In the genomic region with DNA sequence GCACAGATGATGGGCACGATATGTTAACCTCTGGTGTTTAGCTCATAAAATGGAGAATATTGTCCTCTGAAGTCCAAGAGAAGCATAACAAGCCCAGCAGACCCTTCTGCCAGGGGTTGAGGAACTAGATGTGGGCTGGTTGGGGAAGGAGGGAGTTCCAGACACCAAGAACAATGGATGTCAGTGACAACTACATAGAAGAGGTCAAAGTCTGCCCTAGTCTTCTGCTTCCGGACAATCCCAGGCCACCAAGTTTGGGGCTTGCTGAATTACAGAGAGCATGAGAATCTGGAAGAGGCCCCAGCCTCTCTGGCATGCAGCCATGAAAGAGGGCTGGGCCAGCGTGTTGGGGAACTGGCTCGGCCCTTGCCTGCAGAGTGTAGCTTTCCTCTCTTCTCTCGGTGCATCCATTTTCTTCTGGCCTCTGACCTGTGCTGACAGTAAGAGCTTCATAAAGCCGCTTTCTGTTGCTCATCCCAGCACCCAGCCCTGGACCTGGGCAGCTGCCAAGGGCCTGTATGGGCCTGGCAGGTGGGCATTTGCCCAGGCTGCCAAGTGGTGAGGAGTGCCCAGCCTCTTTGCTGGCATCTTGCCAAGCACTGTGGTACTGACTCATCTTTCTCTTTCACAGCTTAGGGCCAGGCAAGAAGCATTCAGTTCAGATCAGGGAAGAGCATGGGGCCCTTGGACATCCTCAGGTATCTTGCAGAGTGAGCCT, we compare ENCODE assay signal across 8 cellular contexts. TPM values are rescaled to one million over a fixed set of nuclear protein-coding genes. Genes with fewer than 3 reads are reported as not detected.
DNase-seq lines count a peak whose midpoint lies in the region; ATAC-seq, FAIRE-seq and TF ChIP-seq lines count a peak whose summit lies in the region.
"Had no signal": no experiment of that assay in that cellular context is flagged by ENCODE, and none has a peak within 500 bp of the region (broad histone marks: within the 10 kb centered on the region; RNA-seq: fewer than 3 reads in every experiment).

No MANE protein-coding gene starts in this region.

- RAD21 ChIA-PET in GM12878 (lab: Charles Lee; ENCODE audit: unreplicated experiment) = interaction anchor here (1.3 kb wide), 1 partner anchor 11 kb away, joined by 3 read pairs; no protein-coding TSS in a partner anchor

- H3K36me3 ChIP-seq in GM12878 (ENCODE audit: control insufficient read depth in 2 of 2, insufficient read depth in 2 of 2, low read length in 1 of 2) (no peaks in the 10 kb centered on the region), right lobe of liver (no peaks in the 10 kb centered on the region)

- no peak for TF ChIP-seq EP300 in GM12878 (IDR thresholded peaks at IDR 0.05; ENCODE audit: borderline replicate concordance in 1 of 2, control insufficient read depth in 1 of 2, low read depth in 2 of 2, low read length in 2 of 2)

- H4K20me1 ChIP-seq in GM12878 (ENCODE audit: control insufficient read depth, insufficient read depth) = no peaks in the 10 kb centered on the region

- no TSS peak for BruUV-seq in GM12878 (replicated peaks; lab: Mats Ljungman, UMichigan)

- no peak overlapping the region for H2AFZ ChIP-seq in GM12878 (ENCODE audit: control insufficient read depth, low read depth, low read length)

- TF ChIP-seq POLR2A in GM12878 (IDR thresholded peaks at IDR 0.05; ENCODE audit: low read depth, low read length) (no peak), right lobe of liver (IDR thresholded peaks at IDR 0.05) (no peak)

- FAIRE-seq in GM12878 (lab: Jason Lieb, UNC) = no peak
- FAIRE-seq: frontal cortex had no signal

- H3K27me3 ChIP-seq in GM12878 (replicated peaks in 1 of 2; ENCODE audit: control insufficient read depth in 2 of 2, insufficient read depth in 2 of 2, low read length in 1 of 2) = no peaks in the 10 kb centered on the region
- H3K27me3 ChIP-seq in right lobe of liver = no peaks in the 10 kb centered on the region

- no peak overlapping the region for H3K4me2 ChIP-seq in GM12878 (ENCODE audit: control insufficient read depth, insufficient read depth)

- CTCF ChIA-PET in GM12878 (lab: Yijun Ruan, JAX) = interaction anchor here (1.2 to 1.7 kb wide), 3 partner anchors 11 to 18 kb away, joined by 4 to 5 read pairs (median 4); no protein-coding TSS in a partner anchor

- no peak for TF ChIP-seq RAD21 in GM12878 (IDR thresholded peaks at IDR 0.05; ENCODE audit: insufficient read depth, low read depth, low read length)

- intact Hi-C loops in GM12878 (cut with micrococcal nuclease; ENCODE audit: unreplicated experiment) = no loop called here
- intact Hi-C loops in right lobe of liver (cut with DNase I) = no loop called here

- WGBS in GM12878 (ENCODE audit: insufficient coverage, insufficient replicate concordance, low lambda C conversion rate, missing lambda C conversion rate) = 50% methylated on average over 6 of the region's 6 CpGs
- 69% methylated on average over 3 of the region's 6 CpGs for WGBS in right lobe of liver (ENCODE audit: insufficient coverage, low coverage, low lambda C conversion rate, missing lambda C conversion rate)

- H3K4me1 ChIP-seq in GM12878 (ENCODE audit: control insufficient read depth, insufficient read depth, low read length) (no peaks in the 10 kb centered on the region), right lobe of liver (no peaks in the 10 kb centered on the region)

- peak; percentile 58 for DNase-seq in HCEC 1CT
- peak; percentile 13 for DNase-seq in NCI-H2171 (lab: John Stamatoyannopoulos, UW)
- DNase-seq in GM12878 (ENCODE audit: low read depth, low spot score) = no peak
- DNase-seq in right lobe of liver = peak in 2 of 3 donors; percentile 47 to 51
- DNase-seq in ecto neural progenitor cell (ENCODE audit: low spot score) = no peak
- DNase-seq in iPS-NIHi11 (ENCODE audit: low spot score) = no peak

- H3K4me3 ChIP-seq in GM12878 = no peak overlapping the region
- H3K4me3 ChIP-seq in right lobe of liver = no peak overlapping the region

- POLR2A ChIA-PET in GM12878 (lab: Charles Lee) = interaction anchor here (0.6 to 0.7 kb wide), 2 partner anchors 14 to 241 kb away, joined by 3 read pairs; a partner anchor contains a TSS

- no peaks in the 10 kb centered on the region for H3K79me2 ChIP-seq in GM12878 (ENCODE audit: control insufficient read depth, insufficient read depth, low read length)

- ATAC-seq in GM12878 (peak; percentile 81), right lobe of liver (peak in 2 of 4 donors; percentile 26 to 77), GM21528 (IDR thresholded peaks at IDR 0.05; ENCODE audit: low FRiP score, unreplicated experiment) (no peak)

- H3K9ac ChIP-seq in GM12878 (ENCODE audit: control insufficient read depth, insufficient read depth, low read length) = no peak overlapping the region

- TF ChIP-seq CTCF in GM12878 (IDR thresholded peaks at IDR 0.05 in 2 of 3, conservative IDR thresholded peaks at IDR 0.05 in 1 of 3; ENCODE audit: control insufficient read depth in 2 of 3, extremely low read depth in 1 of 3, insufficient read depth in 1 of 3, low read depth in 3 of 3, low read length in 3 of 3) (no peak), right lobe of liver (IDR thresholded peaks at IDR 0.05) (no peak)

- in situ Hi-C loops in GM12878 (cut with MboI) = no loop called here

- no peak overlapping the region for H3K27ac ChIP-seq in GM12878 (ENCODE audit: control insufficient read depth, insufficient read depth)
- H3K27ac ChIP-seq in right lobe of liver = no peak overlapping the region

- SMC1A ChIA-PET in GM12878 (lab: Charles Lee; ENCODE audit: uncharacterized antibody, unreplicated experiment) = interaction anchor here (1.0 kb wide), 1 partner anchor 50 kb away, joined by 3 read pairs; no protein-coding TSS in a partner anchor

- H3K9me3 ChIP-seq in GM12878 (replicated peaks; ENCODE audit: control insufficient read depth, insufficient read depth, low read length) (no peaks in the 10 kb centered on the region; the same call in 2 of the 3 replicates), right lobe of liver (no peaks in the 10 kb centered on the region)

TF ChIP-seq in GM12878, 131 proteins besides CTCF, POLR2A, EP300 and RAD21:
- TF ChIP-seq SMAD5 (IDR thresholded peaks at IDR 0.05; ENCODE audit: low read depth) (no peak), SMAD1 (IDR thresholded peaks at IDR 0.05; ENCODE audit: low read depth, partially characterized antibody) (peak; percentile 76), SPI1 (IDR thresholded peaks at IDR 0.05; ENCODE audit: borderline replicate concordance, insufficient read depth, low read depth, low read length) (no peak)

RNA-seq across cellular contexts. Expression of a gene that starts 14.6 kb away (rescaled TPM):
- 20.7 and 23.4 TPM in 2 replicates for total RNA-seq in GM12878 (2013; cell fraction: nucleolus; rRNA removed)
- total RNA-seq in GM12878 (2014; rRNA removed) (17.8 and 21.2 TPM in 2 replicates), GM12878 (2014; rRNA removed; fragmentation: Illumina TruSeq; extraction: Trizol) (23.9 and 25.6 TPM in 2 replicates), GM12878 (2021) (26.9 and 27.2 TPM in 2 replicates), right lobe of liver (100 to 1,000 TPM in 4 of 6 experiments, 10 to 100 TPM in 2; 80.0 to 143 (median 126) TPM)
- 21.4 TPM for polyA plus RNA-seq in GM12878 (2011; ENCODE audit: low read depth)
- polyA plus RNA-seq in GM12878 (2011; rRNA removed) (107 and 126 TPM in 2 replicates), GM12878 (2014; fragmentation: Illumina TruSeq; extraction: Trizol) (38.5 and 52.1 TPM in 2 replicates), GM12878 (2014; fragmentation: Nextera tagmentation; extraction: Ambion mirVana) (10 to 100 TPM; 77.2 to 87.8 TPM), GM12878 (2014; rRNA removed) (22.8 and 24.7 TPM in 2 replicates), GM12878 (2016; fragmentation: Nextera tagmentation; extraction: Ambion mirVana) (10 to 100 TPM; 53.1 to 62.2 TPM)
- 51.1 and 59.2 TPM in 2 replicates for polyA plus RNA-seq in GM12878 (2011; cell fraction: cytosol; rRNA removed)
- polyA plus RNA-seq in GM12878 (2011; cell fraction: nucleus; rRNA removed) = 28.9 and 29.4 TPM in 2 replicates
- 40.6 and 45.5 TPM in 2 replicates for polyA plus RNA-seq in GM12878 (2012)
- 36.8 and 56.5 TPM in 2 replicates for polyA minus RNA-seq in GM12878 (2011; rRNA and poly(A)+ RNA removed)
- polyA minus RNA-seq in GM12878 (2011; cell fraction: cytosol; rRNA and poly(A)+ RNA removed) = 13.4 and 15.2 TPM in 2 replicates
- 13.2 and 14.4 TPM in 2 replicates for polyA minus RNA-seq in GM12878 (2011; cell fraction: nucleus; rRNA and poly(A)+ RNA removed)

RNA-seq across cellular contexts. Expression of a gene that starts 53.6 kb away (rescaled TPM):
- total RNA-seq in GM12878 (2013; cell fraction: nucleolus; rRNA removed) = not detected in 2 replicates
- total RNA-seq in GM12878 (2014; rRNA removed) = not detected in 2 replicates
- total RNA-seq in GM12878 (2014; rRNA removed; fragmentation: Illumina TruSeq; extraction: Trizol) = not detected in 2 replicates
- not detected in 2 replicates for total RNA-seq in GM12878 (2021)
- polyA plus RNA-seq in GM12878 (2011; ENCODE audit: low read depth) = not detected
- not detected in 2 replicates for polyA plus RNA-seq in GM12878 (2011; rRNA removed)
- polyA plus RNA-seq in GM12878 (2011; cell fraction: cytosol; rRNA removed) = not detected in 2 replicates
- polyA plus RNA-seq in GM12878 (2011; cell fraction: nucleus; rRNA removed) = not detected in 2 replicates
- polyA plus RNA-seq in GM12878 (2012) = not detected in 2 replicates
- polyA plus RNA-seq in GM12878 (2014; fragmentation: Illumina TruSeq; extraction: Trizol) = not detected in 2 replicates
- not detected for polyA plus RNA-seq in GM12878 (2014; fragmentation: Nextera tagmentation; extraction: Ambion mirVana)
- not detected in 2 replicates for polyA plus RNA-seq in GM12878 (2014; rRNA removed)
- polyA plus RNA-seq in GM12878 (2016; fragmentation: Nextera tagmentation; extraction: Ambion mirVana) = under 1 TPM in 1 of 2 experiments, not detected in 1; 0.09 TPM
- polyA minus RNA-seq in GM12878 (2011; rRNA and poly(A)+ RNA removed) = not detected in 2 replicates
- polyA minus RNA-seq in GM12878 (2011; cell fraction: cytosol; rRNA and poly(A)+ RNA removed) = not detected in 2 replicates
- not detected in 2 replicates for polyA minus RNA-seq in GM12878 (2011; cell fraction: nucleus; rRNA and poly(A)+ RNA removed)
- not detected for total RNA-seq in right lobe of liver

Comparison
In these comparisons a context has a peak if more than half of its experiments do, and no peak if none do; other contexts are left out.
1. DNase-seq: peak in HCEC 1CT (single experiment), NCI-H2171 (single experiment) and right lobe of liver (2 of 3); none in GM12878 (single experiment), ecto neural progenitor cell (single experiment) and iPS-NIHi11 (single experiment).